ENCODE assay signal across 8 cellular contexts in genomic region chr15:50854594-50855490, GRCh38. TPM values are rescaled to one million over a fixed set of nuclear protein-coding genes. Genes with fewer than 3 reads are reported as not detected.
DNase-seq lines count a peak whose midpoint lies in the region; ATAC-seq and TF ChIP-seq lines count a peak whose summit lies in the region.

No MANE protein-coding gene starts in this region.

- H3K4me3 Mint-ChIP-seq in activated B cell treated with CpG ODN at 0.5 μM for 24 hours (peak overlapping the region; percentile 44), type B pancreatic cell (peak overlapping the region; percentile 24)

- POLR2A ChIA-PET in activated B cell treated with CpG ODN at 0.5 μM for 24 hours (lab: Charles Lee): interaction anchor here (0.9 kb wide), 1 partner anchor 90 kb away, joined by 3 read pairs; no protein-coding TSS in a partner anchor

- H3K27me3 Mint-ChIP-seq in activated B cell treated with CpG ODN at 0.5 μM for 24 hours (peaks cover 4% of the 10 kb centered on the region), type B pancreatic cell (no peaks in the 10 kb centered on the region)

- CTCF ChIA-PET in activated B cell treated with CpG ODN at 0.5 μM for 24 hours (lab: Charles Lee): no interaction called here

- H3K36me3 ChIP-seq in BE2C: no peaks in the 10 kb centered on the region

- H3K27ac Mint-ChIP-seq in activated B cell treated with CpG ODN at 0.5 μM for 24 hours: peak overlapping the region; percentile 36
- H3K27ac Mint-ChIP-seq in type B pancreatic cell: peak overlapping the region; percentile 92

- H3K9me3 ChIP-seq in BE2C: no peaks in the 10 kb centered on the region

- H3K4me1 ChIP-seq in BE2C: no peaks in the 10 kb centered on the region

- no peaks in the 10 kb centered on the region; the same call in 1 of the 2 replicates for H3K27me3 ChIP-seq in BE2C

- no peak overlapping the region for H3K4me3 ChIP-seq in BE2C (ENCODE audit: low read depth, low read length)

- H3K9me3 Mint-ChIP-seq in activated B cell treated with CpG ODN at 0.5 μM for 24 hours: peaks cover 2% of the 10 kb centered on the region
- H3K9me3 Mint-ChIP-seq in type B pancreatic cell: peaks cover 4% of the 10 kb centered on the region

- ATAC-seq in HG03064 (IDR thresholded peaks at IDR 0.05; ENCODE audit: low read depth, unreplicated experiment) (peak; percentile 82), activated B cell treated with CpG ODN at 0.5 μM for 24 hours (ENCODE audit: low read depth) (peak; percentile 94)

- TF ChIP-seq CTCF in activated B cell treated with CpG ODN at 0.5 μM for 24 hours (IDR thresholded peaks at IDR 0.05) (no peak), type B pancreatic cell (conservative IDR thresholded peaks at IDR 0.05) (no peak), BE2C (IDR thresholded peaks at IDR 0.05; ENCODE audit: low read depth, low read length) (no peak)

- DNase-seq in NCI-H1694 treated with DMSO at 0.1 percent for 48 hours (lab: John Stamatoyannopoulos, UW) (peak; percentile 1), NCI-H1694 (lab: John Stamatoyannopoulos, UW) (no peak), activated B cell treated with CpG ODN at 0.5 μM for 24 hours (no peak), type B pancreatic cell (ENCODE audit: extremely low spot score, unreplicated experiment) (no peak), BE2C (no peak), COLO829 (ENCODE audit: low spot score) (no peak)
- no peak for DNase-seq in activated CD8-positive, alpha-beta memory T cell treated with anti-CD3 and anti-CD28 coated beads, Interleukin-2, amount 50 U/mL, for 48 hours

- intact Hi-C loops in activated B cell treated with CpG ODN at 0.5 μM for 24 hours (cut with micrococcal nuclease): loop anchor here (1.0 kb wide), 2 partner anchors 90 to 168 kb away; partner anchors contain the start of gene SPPL2A

- H3K36me3 Mint-ChIP-seq in activated B cell treated with CpG ODN at 0.5 μM for 24 hours (ENCODE audit: low read depth): no peaks in the 10 kb centered on the region
- H3K36me3 Mint-ChIP-seq in type B pancreatic cell: no peaks in the 10 kb centered on the region

- H3K4me1 Mint-ChIP-seq in activated B cell treated with CpG ODN at 0.5 μM for 24 hours (peaks cover 16% of the 10 kb centered on the region), type B pancreatic cell (ENCODE audit: unreplicated experiment) (peaks cover 16% of the 10 kb centered on the region)

RNA-seq across cellular contexts. Expression of gene AP4E1, which starts 53.6 kb away (rescaled TPM):
- total RNA-seq in activated B cell treated with CpG ODN at 0.5 μM for 24 hours (11.1 and 13.4 TPM in 2 replicates), type B pancreatic cell (ENCODE audit: low replicate concordance) (7.8 and 10.1 TPM in 2 replicates)
- 3.5 TPM for polyA plus RNA-seq in BE2C (2012; ENCODE audit: insufficient read depth, insufficient read length, low read depth)
